ENCODE assay signal across 17 cellular contexts in the genomic region with DNA sequence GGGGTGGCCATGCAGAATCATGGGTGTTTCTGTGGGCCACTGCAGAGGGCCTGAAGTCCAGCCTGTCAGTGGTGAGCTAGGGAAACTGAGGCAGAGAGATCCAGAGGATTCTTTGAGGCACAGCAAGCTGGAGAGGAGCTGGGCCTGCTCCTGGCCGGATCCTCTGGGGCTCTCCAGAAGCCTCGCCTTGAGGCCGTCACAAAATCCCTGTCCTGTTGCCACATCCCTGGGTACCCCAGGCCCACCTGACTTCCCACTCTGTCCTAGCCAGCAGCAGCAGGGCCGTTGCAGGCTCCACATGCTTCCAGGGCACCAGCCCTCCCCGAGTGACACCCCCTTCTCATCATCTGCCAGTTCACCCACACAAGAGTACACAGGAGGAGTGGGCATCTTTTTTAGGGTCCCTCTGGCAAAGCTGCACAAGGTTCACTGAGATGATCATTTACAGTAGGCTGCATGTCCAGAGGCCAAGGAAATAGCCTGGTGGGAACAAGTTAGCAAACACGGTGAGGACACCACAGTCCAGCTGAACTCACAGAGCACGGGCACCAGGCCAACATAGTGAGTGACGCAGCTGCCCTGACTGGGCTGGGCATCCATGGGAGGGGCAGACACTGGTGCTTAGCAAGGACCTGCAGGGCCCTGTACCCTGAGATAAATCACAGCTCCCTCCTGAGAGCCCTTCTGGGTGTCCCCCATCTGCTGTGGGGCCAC. TPM values are rescaled to one million over a fixed set of nuclear protein-coding genes. Genes with fewer than 3 reads are reported as not detected.
DNase-seq lines count a peak whose midpoint lies in the region; ATAC-seq, FAIRE-seq and TF ChIP-seq lines count a peak whose summit lies in the region.
"Had no signal": no experiment of that assay in that cellular context is flagged by ENCODE, and none has a peak within 500 bp of the region (broad histone marks: within the 10 kb centered on the region; RNA-seq: fewer than 3 reads in every experiment).

No MANE protein-coding gene starts in this region.

- no peaks in the 10 kb centered on the region for H3K36me3 Mint-ChIP-seq in activated T-cell treated with anti-CD3 and anti-CD28 coated beads, Interleukin-2, amount 50 U/mL, for 72 hours (ENCODE audit: insufficient read depth in 2 of 2)

- no peaks in the 10 kb centered on the region for H3K27me3 ChIP-seq in bronchial epithelial cell (ENCODE audit: control insufficient read depth, insufficient read depth, low read length)
- peaks cover 16% of the 10 kb centered on the region for H3K27me3 ChIP-seq in suprapubic skin
- peaks cover 9% of the 10 kb centered on the region for H3K27me3 ChIP-seq in osteoblast (ENCODE audit: insufficient read depth, low read length)
- H3K27me3 ChIP-seq: neutrophil had no signal

- H3K36me3 ChIP-seq in bronchial epithelial cell (ENCODE audit: control insufficient read depth, insufficient read depth, low read length): no peaks in the 10 kb centered on the region
- H3K36me3 ChIP-seq in suprapubic skin: no peaks in the 10 kb centered on the region
- no peaks in the 10 kb centered on the region for H3K36me3 ChIP-seq in osteoblast (ENCODE audit: insufficient read depth, low read length)
- H3K36me3 ChIP-seq: lower lobe of right lung, neutrophil had no signal

- peak; percentile 70 for FAIRE-seq in bronchial epithelial cell (lab: Jason Lieb, UNC)
- FAIRE-seq: A204.1, D721Med had no signal

- H3K9me3 ChIP-seq in suprapubic skin (no peaks in the 10 kb centered on the region), osteoblast (ENCODE audit: low read depth, low read length) (peaks cover 19% of the 10 kb centered on the region)
- H3K9me3 ChIP-seq: neutrophil had no signal

- no peak overlapping the region for H3K4me3 Mint-ChIP-seq in activated T-cell treated with anti-CD3 and anti-CD28 coated beads, Interleukin-2, amount 50 U/mL, for 72 hours
- H3K4me3 Mint-ChIP-seq: activated T-cell treated with anti-CD3 and anti-CD28 coated beads, Interleukin-2, amount 50 U/mL, for 24 hours had no signal

- H2AFZ ChIP-seq in osteoblast (ENCODE audit: low read length): no peak overlapping the region

- H3K27ac ChIP-seq in suprapubic skin (no peak overlapping the region), osteoblast (ENCODE audit: low read depth, low read length) (no peak overlapping the region)
- H3K27ac ChIP-seq: lower lobe of right lung, neutrophil had no signal

- DNase-seq in NCI-H2196 (lab: John Stamatoyannopoulos, UW; ENCODE audit: unreplicated experiment) (peak; percentile 80), NCI-H2196 treated with DMSO at 0.1 percent for 48 hours (lab: John Stamatoyannopoulos, UW; ENCODE audit: unreplicated experiment) (no peak), NCI-H146 treated with DMSO at 0.1 percent for 48 hours (lab: John Stamatoyannopoulos, UW; ENCODE audit: unreplicated experiment) (peak; percentile 70), bronchial epithelial cell (ENCODE audit: low read depth) (no peak), suprapubic skin (ENCODE audit: low spot score in 2 of 2) (peak; percentile 38 to 62), osteoblast (ENCODE audit: insufficient read length, low spot score, missing footprints) (no peak), amniotic stem cell (lab: John Stamatoyannopoulos, UW) (no peak)
- no peak for DNase-seq in activated T-cell treated with anti-CD3 and anti-CD28 coated beads, Interleukin-2, amount 50 U/mL, for 72 hours
- DNase-seq: activated CD4-positive, alpha-beta T cell treated with anti-CD3 and anti-CD28 coated beads for 4 hours; activated T-cell treated with anti-CD3 and anti-CD28 coated beads, Interleukin-2, amount 50 U/mL, for 24 hours; lower lobe of right lung had no signal

- H3K4me2 ChIP-seq in osteoblast (ENCODE audit: insufficient read depth, low read length): no peak overlapping the region

- H3K4me3 ChIP-seq in bronchial epithelial cell (ENCODE audit: low read depth, low read length) (no peak overlapping the region), suprapubic skin (no peak overlapping the region), osteoblast (ENCODE audit: insufficient read depth, low read length) (no peak overlapping the region)
- H3K4me3 ChIP-seq: lower lobe of right lung had no signal

- no peaks in the 10 kb centered on the region for H4K20me1 ChIP-seq in osteoblast (ENCODE audit: insufficient read depth, low read length)

- H3K4me1 Mint-ChIP-seq in activated T-cell treated with anti-CD3 and anti-CD28 coated beads, Interleukin-2, amount 50 U/mL, for 72 hours (ENCODE audit: low read depth): no peaks in the 10 kb centered on the region

- no peaks in the 10 kb centered on the region for H3K27me3 Mint-ChIP-seq in activated T-cell treated with anti-CD3 and anti-CD28 coated beads, Interleukin-2, amount 50 U/mL, for 72 hours (ENCODE audit: low read depth)
- H3K27me3 Mint-ChIP-seq: activated T-cell treated with anti-CD3 and anti-CD28 coated beads, Interleukin-2, amount 50 U/mL, for 24 hours had no signal

- no peak for TF ChIP-seq EP300 in suprapubic skin (IDR thresholded peaks at IDR 0.05)

- TF ChIP-seq CTCF in bronchial epithelial cell (IDR thresholded peaks at IDR 0.05; ENCODE audit: insufficient read depth, low read length, severe bottlenecking) (no peak), suprapubic skin (IDR thresholded peaks at IDR 0.05) (no peak), osteoblast (IDR thresholded peaks at IDR 0.05; ENCODE audit: extremely low read depth, low read depth, low read length) (no peak)

- no peak overlapping the region for H3K27ac Mint-ChIP-seq in activated T-cell treated with anti-CD3 and anti-CD28 coated beads, Interleukin-2, amount 50 U/mL, for 72 hours
- H3K27ac Mint-ChIP-seq: activated T-cell treated with anti-CD3 and anti-CD28 coated beads, Interleukin-2, amount 50 U/mL, for 24 hours had no signal

- TF ChIP-seq POLR2A in suprapubic skin (IDR thresholded peaks at IDR 0.05): no peak

- WGBS in suprapubic skin: 60% methylated on average over 1 of the region's 8 CpGs

- no peaks in the 10 kb centered on the region for H3K9me3 Mint-ChIP-seq in activated T-cell treated with anti-CD3 and anti-CD28 coated beads, Interleukin-2, amount 50 U/mL, for 72 hours

- H3K79me2 ChIP-seq in osteoblast (ENCODE audit: insufficient read depth, low read length): no peaks in the 10 kb centered on the region

- no peak for ATAC-seq in activated T-cell treated with anti-CD3 and anti-CD28 coated beads, Interleukin-2, amount 50 U/mL, for 72 hours (replicated peaks in 1 of 2)

- no peaks in the 10 kb centered on the region for H3K4me1 ChIP-seq in suprapubic skin
- no peaks in the 10 kb centered on the region for H3K4me1 ChIP-seq in osteoblast (ENCODE audit: insufficient read depth, low read length)
- H3K4me1 ChIP-seq: lower lobe of right lung had no signal

RNA-seq across cellular contexts. Expression of gene TSPEAR, which starts 25.1 kb away (rescaled TPM):
- total RNA-seq in bronchial epithelial cell: not detected in 2 replicates
- total RNA-seq in suprapubic skin: under 1 TPM in 3 of 4 donors, not detected in 1; 0.21 to 0.59 (median 0.32) TPM
- total RNA-seq in osteoblast: not detected in 2 replicates
- not detected for total RNA-seq in activated T-cell treated with anti-CD3 and anti-CD28 coated beads, Interleukin-2, amount 50 U/mL, for 72 hours
- total RNA-seq: fibroblast of lung; T-helper 1 cell treated with Interleukin-12 subunit alpha and Interleukin-12 subunit beta and Interleukin-4 antibody, amounts not matched to agents 30 ng/mL and 1 ng/mL, for 36 hours; temporal lobe had no signal

RNA-seq across cellular contexts. Expression of gene KRTAP10-12, which starts 39.5 kb away (rescaled TPM):
- total RNA-seq in bronchial epithelial cell (not detected in 2 replicates), suprapubic skin (1 to 10 TPM in 2 of 4 donors, not detected in 2; 1.3 to 2.9 TPM), osteoblast (not detected in 2 replicates)
- total RNA-seq in activated T-cell treated with anti-CD3 and anti-CD28 coated beads, Interleukin-2, amount 50 U/mL, for 72 hours: not detected
- total RNA-seq: fibroblast of lung; lower lobe of right lung; T-helper 1 cell treated with Interleukin-12 subunit alpha and Interleukin-12 subunit beta and Interleukin-4 antibody, amounts not matched to agents 30 ng/mL and 1 ng/mL, for 36 hours; temporal lobe had no signal

RNA-seq across cellular contexts. Expression of gene KRTAP12-1, which starts 54.5 kb away (rescaled TPM):
- not detected in 2 replicates for total RNA-seq in bronchial epithelial cell
- total RNA-seq in suprapubic skin: 10 to 100 TPM in 1 of 4 donors, 1 to 10 TPM in 1, not detected in 2; 6.0 to 32.1 TPM
- total RNA-seq in osteoblast: not detected in 2 replicates
- total RNA-seq in activated T-cell treated with anti-CD3 and anti-CD28 coated beads, Interleukin-2, amount 50 U/mL, for 72 hours: not detected
- total RNA-seq: fibroblast of lung; lower lobe of right lung; T-helper 1 cell treated with Interleukin-12 subunit alpha and Interleukin-12 subunit beta and Interleukin-4 antibody, amounts not matched to agents 30 ng/mL and 1 ng/mL, for 36 hours; temporal lobe had no signal

Comparison
In these comparisons a context has a peak if more than half of its experiments do, and no peak if none do; other contexts are left out.
1. DNase-seq: peak in NCI-H2196 (single experiment), NCI-H146 treated with DMSO at 0.1 percent for 48 hours (single experiment) and suprapubic skin (2 of 2); none in NCI-H2196 treated with DMSO at 0.1 percent for 48 hours (single experiment), bronchial epithelial cell (single experiment), osteoblast (single experiment), activated T-cell treated with anti-CD3 and anti-CD28 coated beads, Interleukin-2, amount 50 U/mL, for 72 hours (0 of 2) and amniotic stem cell (single experiment).